ENCODE assay signal across 2 cellular contexts in genomic region chr3:47910233-47910632, GRCh38.
TF ChIP-seq lines count a peak whose summit lies in the region.

No MANE protein-coding gene starts in this region.

TF ChIP-seq in SK-N-SH, 30 proteins besides CTCF, POLR2A, EP300 and RAD21 (continued from another document):
- TF ChIP-seq FOXJ3 (CRISPR knock-in tag; IDR thresholded peaks at IDR 0.05) (no peak), JUND (IDR thresholded peaks at IDR 0.05) (no peak), FOSL2 (IDR thresholded peaks at IDR 0.05; ENCODE audit: borderline replicate concordance, low read depth) (no peak), REST (IDR thresholded peaks at IDR 0.05; ENCODE audit: low read depth, low read length) (no peak), ELF1 (IDR thresholded peaks at IDR 0.05) (no peak), USF2 (IDR thresholded peaks at IDR 0.05; ENCODE audit: borderline replicate concordance, low read depth, low read length) (no peak)

TF ChIP-seq in SK-N-SH treated with all-trans-retinoic acid at 6 μM for 48 hours, 23 proteins besides CTCF, POLR2A, EP300 and RAD21 (continued from another document):
- no peak for TF ChIP-seq PATZ1 (CRISPR knock-in tag; IDR thresholded peaks at IDR 0.05; ENCODE audit: borderline replicate concordance)
- TF ChIP-seq ESRRG (CRISPR knock-in tag; IDR thresholded peaks at IDR 0.05) = no peak
- no peak for TF ChIP-seq ZNF8 (CRISPR knock-in tag; IDR thresholded peaks at IDR 0.05)
- TF ChIP-seq CREB5 (CRISPR knock-in tag; IDR thresholded peaks at IDR 0.05; ENCODE audit: low read depth) = no peak
- TF ChIP-seq TCF4 (CRISPR knock-in tag; IDR thresholded peaks at IDR 0.05; ENCODE audit: borderline replicate concordance) = no peak
